Comparison of ENCODE assay signal across 10 cellular contexts in genomic region chr12:96233941-96234461, GRCh38. TPM values are rescaled to one million over a fixed set of nuclear protein-coding genes. Genes with fewer than 3 reads are reported as not detected.
DNase-seq lines count a peak whose midpoint lies in the region; ATAC-seq, FAIRE-seq and TF ChIP-seq lines count a peak whose summit lies in the region.
"Had no signal": no experiment of that assay in that cellular context is flagged by ENCODE, and none has a peak within 500 bp of the region (broad histone marks: within the 10 kb centered on the region; RNA-seq: fewer than 3 reads in every experiment).

No MANE protein-coding gene starts in this region.

- DNase-seq in EL (peak; percentile 29), anterior cingulate cortex (lab: John Stamatoyannopoulos, UW) (peak; percentile 47 to 99 (median 92)), heart right ventricle (peak; percentile 91 to 92), sigmoid colon (peak; percentile 99), NCI-H748 (lab: John Stamatoyannopoulos, UW; ENCODE audit: unreplicated experiment) (no peak), GM12892 (ENCODE audit: insufficient read length) (no peak), SW 1271 (lab: John Stamatoyannopoulos, UW) (no peak), NCI-H526 treated with DMSO at 0.1 percent for 48 hours (lab: John Stamatoyannopoulos, UW) (no peak)

- H3K36me3 ChIP-seq in heart right ventricle, result peaks cover 0 to 40% (median 0%) of the 10 kb centered on the region in 9 donors
- no peaks in the 10 kb centered on the region for H3K36me3 ChIP-seq in sigmoid colon
- H3K36me3 ChIP-seq: cardiac muscle cell had no signal

- no peak for TF ChIP-seq POLR2A in sigmoid colon (IDR thresholded peaks at IDR 0.05)
- no peak for TF ChIP-seq POLR2A in GM12892 (IDR thresholded peaks at IDR 0.05; ENCODE audit: low read depth, low read length)

- TF ChIP-seq EP300 in sigmoid colon (IDR thresholded peaks at IDR 0.05), result peak; percentile 92 to 97 (median 97)

- H3K4me3 ChIP-seq in heart right ventricle (no peak overlapping the region), sigmoid colon (no peak overlapping the region)
- H3K4me3 ChIP-seq: cardiac muscle cell, SJCRH30 had no signal

- H3K4me1 ChIP-seq in heart right ventricle (peaks cover 49 to 76% (median 63%) of the 10 kb centered on the region in 9 donors), sigmoid colon (peaks cover 0 to 97% (median 93%) of the 10 kb centered on the region in 4 donors)
- H3K4me1 ChIP-seq: SJCRH30 had no signal

- no peak for FAIRE-seq in GM12892 (lab: Jason Lieb, UNC)

- intact Hi-C loops in heart right ventricle (cut with DNase I) (loop anchor here in 4 of 10 donors (10.0 kb wide), 2 partner anchors 161 to 171 kb away; partner anchors contain the start of gene CDK17 (in 2 of the 4)), sigmoid colon (cut with DNase I) (loop anchor here (2.0 to 10.0 kb wide), 2 partner anchors 167 to 1019 kb away; partner anchors contain the start of genes CDK17, FGD6 and VEZT)

- no peaks in the 10 kb centered on the region for H3K9me3 ChIP-seq in heart right ventricle
- no peaks in the 10 kb centered on the region for H3K9me3 ChIP-seq in sigmoid colon
- H3K9me3 ChIP-seq: SJCRH30 had no signal

- 19 to 21% methylated on average over 15 of the region's 15 CpGs for WGBS in heart right ventricle, 2 donors
- WGBS in sigmoid colon, 2 donors, result 80 to 83% methylated on average over 15 of the region's 15 CpGs

- H3K27ac ChIP-seq in heart right ventricle (peak overlapping the region; percentile 58 to 86 (median 78)), sigmoid colon (peak overlapping the region; percentile 92 to 97 (median 95))
- H3K27ac ChIP-seq: cardiac muscle cell, SJCRH30 had no signal

- no peak for TF ChIP-seq CTCF in heart right ventricle (IDR thresholded peaks at IDR 0.05)
- no peak for TF ChIP-seq CTCF in sigmoid colon (IDR thresholded peaks at IDR 0.05)

- H3K27me3 ChIP-seq in heart right ventricle (no peaks in the 10 kb centered on the region), sigmoid colon (no peaks in the 10 kb centered on the region)
- H3K27me3 ChIP-seq: cardiac muscle cell, SJCRH30 had no signal

- ATAC-seq in heart right ventricle, result peak; percentile 80 to 92 (median 88)

RNA-seq across cellular contexts. Expression of gene ELK3, which starts 39.8 kb away (rescaled TPM):
- total RNA-seq in heart right ventricle (10 to 100 TPM; 11.7 to 33.0 (median 22.3) TPM), sigmoid colon (10 to 100 TPM; 15.7 to 23.8 (median 18.4) TPM)
- polyA plus RNA-seq in heart right ventricle (10 to 100 TPM in 1 of 2 donors, 1 to 10 TPM in 1; 6.6 to 14.8 TPM), sigmoid colon (10 to 100 TPM in 1 of 3 donors, 1 to 10 TPM in 2; 2.3 to 12.0 (median 9.0) TPM)
- 3.0 TPM for polyA plus RNA-seq in GM12892 (2012; ENCODE audit: missing spikeins)

Comparison
In these comparisons a context has a peak if more than half of its experiments do, and no peak if none do; other contexts are left out.
1. DNase-seq: peak in EL (single experiment), anterior cingulate cortex (58 of 58), heart right ventricle (2 of 2) and sigmoid colon (single experiment); none in NCI-H748 (single experiment), GM12892 (single experiment), SW 1271 (0 of 2) and NCI-H526 treated with DMSO at 0.1 percent for 48 hours (single experiment).